Comparison of ENCODE assay signal across 20 cellular contexts in the genomic region with DNA sequence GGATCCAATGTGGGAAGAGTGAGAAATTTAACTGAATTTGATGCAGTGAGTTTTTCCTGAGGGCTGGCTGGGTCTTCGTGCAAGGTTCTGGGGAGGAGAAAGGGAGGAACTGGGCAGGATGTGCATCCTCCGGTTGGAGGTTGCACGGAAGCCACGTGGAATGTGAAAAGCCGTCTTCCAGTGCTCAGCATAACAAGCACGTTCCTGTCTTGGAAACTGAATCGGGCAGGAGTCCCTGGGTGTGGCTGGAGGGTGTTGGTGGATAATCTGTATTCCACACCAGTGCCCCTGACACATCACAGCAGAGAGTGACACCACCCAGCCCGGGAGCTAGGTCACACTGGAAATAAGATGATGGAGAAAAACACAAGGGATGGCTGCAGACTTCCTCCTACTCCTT.
DNase-seq lines count a peak whose midpoint lies in the region; ATAC-seq lines count a peak whose summit lies in the region.
"Had no signal": no experiment of that assay in that cellular context is flagged by ENCODE, and none has a peak within 500 bp of the region (broad histone marks: within the 10 kb centered on the region; RNA-seq: fewer than 3 reads in every experiment).

No MANE protein-coding gene starts in this region.

- intact Hi-C loops in sciatic nerve (cut with DNase I) = no loop called here

- ATAC-seq in activated naive CD4-positive, alpha-beta T cell treated with anti-CD3 and anti-CD28 coated beads, Interleukin-2, amount 50 U/mL, for 72 hours = no peak
- ATAC-seq in esophagus mucosa (peak; percentile 86), sciatic nerve (no peak), GM18870 (IDR thresholded peaks at IDR 0.05; ENCODE audit: unreplicated experiment) (no peak), GM21737 (IDR thresholded peaks at IDR 0.05; ENCODE audit: unreplicated experiment) (no peak)
- ATAC-seq: GM23338, HepG2, PC-3 had no signal

- peak overlapping the region; percentile 5 for H3K27ac Mint-ChIP-seq in activated naive CD4-positive, alpha-beta T cell treated with anti-CD3 and anti-CD28 coated beads, Interleukin-2, amount 50 U/mL, for 24 hours
- H3K27ac Mint-ChIP-seq in activated naive CD4-positive, alpha-beta T cell treated with anti-CD3 and anti-CD28 coated beads, Interleukin-2, amount 50 U/mL, for 72 hours = no peak overlapping the region
- H3K27ac Mint-ChIP-seq: B cell, GM23338 had no signal

- H3K36me3 Mint-ChIP-seq in activated naive CD4-positive, alpha-beta T cell treated with anti-CD3 and anti-CD28 coated beads, Interleukin-2, amount 50 U/mL, for 24 hours = no peaks in the 10 kb centered on the region
- H3K36me3 Mint-ChIP-seq in activated naive CD4-positive, alpha-beta T cell treated with anti-CD3 and anti-CD28 coated beads, Interleukin-2, amount 50 U/mL, for 72 hours = no peaks in the 10 kb centered on the region

- peaks cover 14% of the 10 kb centered on the region for H3K27me3 Mint-ChIP-seq in activated naive CD4-positive, alpha-beta T cell treated with anti-CD3 and anti-CD28 coated beads, Interleukin-2, amount 50 U/mL, for 24 hours

- no peaks in the 10 kb centered on the region for H3K9me3 Mint-ChIP-seq in activated naive CD4-positive, alpha-beta T cell treated with anti-CD3 and anti-CD28 coated beads, Interleukin-2, amount 50 U/mL, for 24 hours
- no peaks in the 10 kb centered on the region for H3K9me3 Mint-ChIP-seq in activated naive CD4-positive, alpha-beta T cell treated with anti-CD3 and anti-CD28 coated beads, Interleukin-2, amount 50 U/mL, for 72 hours

- no peak overlapping the region for H3K4me3 Mint-ChIP-seq in activated naive CD4-positive, alpha-beta T cell treated with anti-CD3 and anti-CD28 coated beads, Interleukin-2, amount 50 U/mL, for 24 hours
- H3K4me3 Mint-ChIP-seq: B cell, GM23338 had no signal

- no peaks in the 10 kb centered on the region for H3K4me1 Mint-ChIP-seq in activated naive CD4-positive, alpha-beta T cell treated with anti-CD3 and anti-CD28 coated beads, Interleukin-2, amount 50 U/mL, for 24 hours
- H3K4me1 Mint-ChIP-seq: B cell, GM23338 had no signal

- no peak for DNase-seq in activated naive CD4-positive, alpha-beta T cell treated with anti-CD3 and anti-CD28 coated beads, Interleukin-2, amount 50 U/mL, for 72 hours (ENCODE audit: low spot score in 2 of 2)
- DNase-seq in RPMI7951 (ENCODE audit: low read depth) (peak; percentile 56), sciatic nerve (ENCODE audit: low spot score) (peak; percentile 17)
- no peak for DNase-seq in stimulated activated CD4-positive, alpha-beta T cell treated with anti-CD3 and anti-CD28 coated beads, Interleukin-2, amount 100 ng/mL, for 24 hours
- DNase-seq: 8988T, DMS79 treated with DMSO at 0.1 percent for 48 hours, HCEC 1CT, KBM-7, NCI-H1417, NCI-H187 treated with DMSO at 0.1 percent for 48 hours, NCI-H2227 treated with DMSO at 0.1 percent for 48 hours, NCI-H524, PC-3 had no signal

Comparison
In these comparisons a context has a peak if more than half of its experiments do, and no peak if none do; other contexts are left out.
1. DNase-seq: peak in RPMI7951 (single experiment) and sciatic nerve (single experiment); none in activated naive CD4-positive, alpha-beta T cell treated with anti-CD3 and anti-CD28 coated beads, Interleukin-2, amount 50 U/mL, for 72 hours (0 of 2) and stimulated activated CD4-positive, alpha-beta T cell treated with anti-CD3 and anti-CD28 coated beads, Interleukin-2, amount 100 ng/mL, for 24 hours (0 of 2).